10 cellular contexts compared by ENCODE assay signal in the genomic region with DNA sequence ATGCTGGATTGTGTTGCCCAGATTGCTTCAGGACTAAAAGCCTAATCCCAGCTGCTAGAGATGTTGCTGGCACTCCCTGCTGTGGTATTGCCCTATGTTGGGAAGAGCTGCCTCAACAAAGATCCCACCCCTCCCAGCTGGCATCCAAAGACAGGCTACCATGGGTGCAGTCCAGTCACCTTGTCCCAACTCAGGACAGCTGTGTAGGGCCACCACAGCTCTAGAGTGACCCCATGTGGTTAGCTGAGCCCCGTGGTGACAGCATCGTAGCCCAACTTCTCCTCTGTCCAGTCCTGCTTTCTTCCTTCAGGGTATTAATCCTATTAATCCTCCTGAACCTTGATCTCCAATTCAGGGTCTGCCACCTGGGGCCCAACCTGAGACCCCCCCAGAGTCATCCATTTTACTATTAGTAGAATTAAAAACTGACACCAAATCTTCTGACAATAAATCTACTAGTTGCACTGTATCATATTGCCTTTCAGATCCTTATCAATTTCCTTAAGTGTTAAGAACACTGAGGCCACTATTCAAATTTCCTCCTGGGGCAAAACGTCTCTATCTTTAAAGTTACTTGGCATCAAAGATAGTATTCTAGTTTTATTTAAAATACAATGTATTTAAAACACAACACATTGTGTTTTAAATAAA.
DNase-seq lines count a peak whose midpoint lies in the region; ATAC-seq, FAIRE-seq and TF ChIP-seq lines count a peak whose summit lies in the region.
"Had no signal": no experiment of that assay in that cellular context is flagged by ENCODE, and none has a peak within 500 bp of the region (broad histone marks: within the 10 kb centered on the region; RNA-seq: fewer than 3 reads in every experiment).

No MANE protein-coding gene starts in this region.

- peaks cover 0 to 3% of the 10 kb centered on the region in 2 donors for H3K27me3 ChIP-seq in small intestine (ENCODE audit: control insufficient read depth in 2 of 2, insufficient read depth in 2 of 2, low read length in 2 of 2)
- H3K27me3 ChIP-seq: BLaER1 treated with 17β-estradiol and CSF1 and Interleukin-3, amounts not matched to agents 10 nM and 100 nM had no signal

- DNase-seq in NCI-H82 (lab: John Stamatoyannopoulos, UW) (peak; percentile 63), NCI-H82 treated with DMSO at 0.1 percent for 48 hours (lab: John Stamatoyannopoulos, UW; ENCODE audit: unreplicated experiment) (no peak), NB4 (ENCODE audit: low read depth) (peak; percentile 46), endothelial cell (ENCODE audit: low spot score) (peak; percentile 55), small intestine (peak; percentile 22), NCI-H1092 treated with DMSO at 0.1 percent for 48 hours (lab: John Stamatoyannopoulos, UW) (no peak)
- DNase-seq in activated CD4-positive, alpha-beta T cell treated with anti-CD3 and anti-CD28 coated beads, Interleukin-2, amount 10 ng/mL, durations not matched to agents 24 days and 14 days: no peak

- no peak for ATAC-seq in GM21786 (IDR thresholded peaks at IDR 0.05; ENCODE audit: unreplicated experiment)

- H3K4me1 ChIP-seq in small intestine (ENCODE audit: control insufficient read depth in 2 of 2, insufficient read depth in 1 of 2, low read depth in 1 of 2, low read length in 1 of 2): no peaks in the 10 kb centered on the region

- H3K9me3 ChIP-seq in small intestine (ENCODE audit: control insufficient read depth, low read depth): no peaks in the 10 kb centered on the region

- intact Hi-C loops in activated CD4-positive, alpha-beta T cell treated with anti-CD3 and anti-CD28 coated beads, Interleukin-2, amount 10 ng/mL, durations not matched to agents 24 days and 14 days (cut with micrococcal nuclease): no loop called here

- H3K4me3 ChIP-seq in NB4 (ENCODE audit: low read depth, low read length) (no peak overlapping the region), small intestine (ENCODE audit: low read depth in 1 of 2, low read length in 2 of 2) (no peak overlapping the region)
- H3K4me3 ChIP-seq: BLaER1 treated with 17β-estradiol and CSF1 and Interleukin-3, amounts not matched to agents 10 nM and 100 nM had no signal

- H3K4me3 Mint-ChIP-seq in endothelial cell (ENCODE audit: unreplicated experiment): no peak overlapping the region
- H3K4me3 Mint-ChIP-seq in activated CD4-positive, alpha-beta T cell treated with anti-CD3 and anti-CD28 coated beads, Interleukin-2, amount 10 ng/mL, durations not matched to agents 24 days and 14 days: no peak overlapping the region

- H3K36me3 Mint-ChIP-seq in endothelial cell (ENCODE audit: low read depth, unreplicated experiment): no peaks in the 10 kb centered on the region
- no peaks in the 10 kb centered on the region for H3K36me3 Mint-ChIP-seq in activated CD4-positive, alpha-beta T cell treated with anti-CD3 and anti-CD28 coated beads, Interleukin-2, amount 10 ng/mL, durations not matched to agents 24 days and 14 days (ENCODE audit: low read depth)

- H3K4me1 Mint-ChIP-seq in endothelial cell (ENCODE audit: unreplicated experiment): peaks cover 5% of the 10 kb centered on the region
- H3K4me1 Mint-ChIP-seq in activated CD4-positive, alpha-beta T cell treated with anti-CD3 and anti-CD28 coated beads, Interleukin-2, amount 10 ng/mL, durations not matched to agents 24 days and 14 days: no peaks in the 10 kb centered on the region

- no peaks in the 10 kb centered on the region for H3K27me3 Mint-ChIP-seq in endothelial cell (ENCODE audit: unreplicated experiment)
- H3K27me3 Mint-ChIP-seq in activated CD4-positive, alpha-beta T cell treated with anti-CD3 and anti-CD28 coated beads, Interleukin-2, amount 10 ng/mL, durations not matched to agents 24 days and 14 days: peaks cover 26% of the 10 kb centered on the region

- FAIRE-seq in small intestine (lab: Jason Lieb, UNC): no peak
- FAIRE-seq: TTC549 had no signal

- H3K27ac ChIP-seq in small intestine (ENCODE audit: low read depth in 1 of 2, low read length in 1 of 2): no peak overlapping the region
- H3K27ac ChIP-seq: BLaER1 treated with 17β-estradiol and CSF1 and Interleukin-3, amounts not matched to agents 10 nM and 100 nM had no signal

- H3K36me3 ChIP-seq in small intestine (ENCODE audit: control insufficient read depth in 2 of 2, insufficient read depth in 2 of 2, low read length in 2 of 2): no peaks in the 10 kb centered on the region
- H3K36me3 ChIP-seq: BLaER1 treated with 17β-estradiol and CSF1 and Interleukin-3, amounts not matched to agents 10 nM and 100 nM had no signal

- no peaks in the 10 kb centered on the region for H3K9me3 Mint-ChIP-seq in endothelial cell (ENCODE audit: unreplicated experiment)
- H3K9me3 Mint-ChIP-seq in activated CD4-positive, alpha-beta T cell treated with anti-CD3 and anti-CD28 coated beads, Interleukin-2, amount 10 ng/mL, durations not matched to agents 24 days and 14 days: no peaks in the 10 kb centered on the region

- no peak overlapping the region for H3K27ac Mint-ChIP-seq in endothelial cell (ENCODE audit: unreplicated experiment)
- no peak overlapping the region for H3K27ac Mint-ChIP-seq in activated CD4-positive, alpha-beta T cell treated with anti-CD3 and anti-CD28 coated beads, Interleukin-2, amount 10 ng/mL, durations not matched to agents 24 days and 14 days

- no peak for TF ChIP-seq POLR2A in NB4 (IDR thresholded peaks at IDR 0.05; ENCODE audit: extremely low read depth, insufficient read length)

- TF ChIP-seq CTCF in NB4 (IDR thresholded peaks at IDR 0.05; ENCODE audit: low read depth, low read length): peak; percentile 49
- peak; percentile 13 for TF ChIP-seq CTCF in endothelial cell (IDR thresholded peaks at IDR 0.05; ENCODE audit: unreplicated experiment)

- WGBS in small intestine, 3 donors: 15 to 32% (median 27%) methylated on average over 3 of the region's 3 CpGs

Comparison
In these comparisons a context has a peak if more than half of its experiments do, and no peak if none do; other contexts are left out.
1. DNase-seq: peak in NCI-H82 (single experiment), NB4 (single experiment), endothelial cell (single experiment) and small intestine (single experiment); none in NCI-H82 treated with DMSO at 0.1 percent for 48 hours (single experiment), activated CD4-positive, alpha-beta T cell treated with anti-CD3 and anti-CD28 coated beads, Interleukin-2, amount 10 ng/mL, durations not matched to agents 24 days and 14 days (single experiment) and NCI-H1092 treated with DMSO at 0.1 percent for 48 hours (single experiment).